Comparison of ENCODE assay signal across 21 cellular contexts in the genomic region with DNA sequence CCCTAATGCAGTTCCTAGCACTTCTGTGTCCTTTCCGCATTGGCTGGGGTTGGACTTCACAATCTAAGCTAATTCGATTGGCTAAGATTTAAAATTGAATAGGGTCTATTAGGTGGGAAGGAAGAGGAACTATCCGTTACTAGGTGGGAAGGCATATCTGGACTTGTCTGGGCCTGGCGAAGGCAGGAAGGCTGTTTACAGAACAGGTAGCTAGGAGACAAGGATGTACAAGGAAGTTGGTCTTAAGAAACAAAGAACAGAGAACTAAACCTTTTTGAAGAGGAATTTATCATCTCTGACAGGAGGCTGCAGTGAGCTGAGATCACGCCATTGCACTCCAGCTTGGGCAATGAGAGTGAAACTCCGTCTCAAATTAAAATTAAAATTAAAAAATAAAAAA.
"Had no signal": no experiment of that assay in that cellular context is flagged by ENCODE, and none has a peak within 500 bp of the region (broad histone marks: within the 10 kb centered on the region; RNA-seq: fewer than 3 reads in every experiment).

No MANE protein-coding gene starts in this region.

- H3K27me3 ChIP-seq: dorsolateral prefrontal cortex, ovary, right atrium auricular region, sigmoid colon, stomach, transverse colon had no signal

- H3K4me1 ChIP-seq: right atrium auricular region, sigmoid colon had no signal

- H3K4me3 ChIP-seq: dorsolateral prefrontal cortex, heart left ventricle, mucosa of descending colon, ovary, right atrium auricular region, sigmoid colon, skin epidermis, stomach, thoracic aorta, transverse colon had no signal

- H3K27ac ChIP-seq: dorsolateral prefrontal cortex, heart left ventricle, ovary, right atrium auricular region, sigmoid colon, stomach, thoracic aorta, transverse colon had no signal

- DNase-seq: cortex of kidney; dorsolateral prefrontal cortex; effector CD8-positive, alpha-beta T cell; heart left ventricle; hippocampal formation; kidney glomerular epithelial cell; mucosa of descending colon; naive thymus-derived CD8-positive, alpha-beta T cell; nucleus accumbens; ovary; sigmoid colon; stimulated activated CD4-positive, alpha-beta T cell treated with anti-CD3 and anti-CD28 coated beads, Interleukin-12 subunit alpha, Interleukin-12 subunit beta, amount 100 ng/mL, for 4 hours; stimulated activated naive CD4-positive, alpha-beta T cell; stomach; substantia nigra; transverse colon had no signal

- ATAC-seq: heart left ventricle; mucosa of descending colon; naive thymus-derived CD8-positive, alpha-beta T cell had no signal

- H3K36me3 ChIP-seq: ovary, right atrium auricular region had no signal

- H3K9me3 ChIP-seq: heart left ventricle, mucosa of descending colon, ovary, right atrium auricular region, sigmoid colon, stomach, thoracic aorta, transverse colon had no signal

- FAIRE-seq: frontal cortex, urothelium cell line had no signal
